Comparison of ENCODE assay signal across 9 cellular contexts in the genomic region with DNA sequence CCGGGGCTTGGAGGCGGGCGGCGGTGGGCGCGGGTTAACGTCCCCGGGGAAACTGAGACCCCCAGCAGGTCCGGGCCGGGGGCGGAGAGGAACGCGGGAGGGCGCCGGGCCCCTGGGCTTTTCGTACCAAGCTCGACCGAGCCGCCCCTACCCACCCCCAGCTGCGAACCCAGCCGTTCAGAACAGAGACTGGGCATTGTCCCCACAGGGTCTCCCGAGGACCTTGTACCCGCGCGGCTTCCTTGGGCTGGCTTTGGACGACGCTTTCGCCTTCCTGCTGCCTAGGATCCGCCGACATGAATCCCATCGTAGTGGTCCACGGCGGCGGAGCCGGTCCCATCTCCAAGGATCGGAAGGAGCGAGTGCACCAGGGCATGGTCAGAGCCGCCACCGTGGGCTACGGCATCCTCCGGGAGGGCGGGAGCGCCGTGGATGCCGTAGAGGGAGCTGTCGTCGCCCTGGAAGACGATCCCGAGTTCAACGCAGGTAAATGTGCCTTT. TPM values are rescaled to one million over a fixed set of nuclear protein-coding genes. Genes with fewer than 3 reads are reported as not detected.
DNase-seq lines count a peak whose midpoint lies in the region; ATAC-seq and TF ChIP-seq lines count a peak whose summit lies in the region.
"Had no signal": no experiment of that assay in that cellular context is flagged by ENCODE, and none has a peak within 500 bp of the region (broad histone marks: within the 10 kb centered on the region; RNA-seq: fewer than 3 reads in every experiment).

No MANE protein-coding gene starts in this region.

- peak; percentile 40 for ATAC-seq in activated B cell treated with CpG ODN at 0.5 μM for 24 hours (ENCODE audit: low read depth)
- no peak for ATAC-seq in GM18868 (IDR thresholded peaks at IDR 0.05; ENCODE audit: unreplicated experiment)

- POLR2A ChIA-PET in activated B cell treated with CpG ODN at 0.5 μM for 24 hours (lab: Charles Lee): interaction anchor here (0.6 to 1.3 kb wide), 5 partner anchors 9 to 543 kb away, joined by 3 read pairs; a partner anchor contains a TSS

- H3K9me3 ChIP-seq in esophagus squamous epithelium: no peaks in the 10 kb centered on the region

- peaks cover 12% of the 10 kb centered on the region for H3K27me3 Mint-ChIP-seq in activated B cell treated with CpG ODN at 0.5 μM for 24 hours
- H3K27me3 Mint-ChIP-seq in nephron (ENCODE audit: low read depth): peaks cover 60% of the 10 kb centered on the region

- H3K9me3 Mint-ChIP-seq in activated B cell treated with CpG ODN at 0.5 μM for 24 hours (no peaks in the 10 kb centered on the region), nephron (no peaks in the 10 kb centered on the region)

- WGBS in esophagus squamous epithelium, 2 donors: 0 to 1% methylated on average over 18 to 34 of the region's 50 CpGs

- no peaks in the 10 kb centered on the region for H3K36me3 Mint-ChIP-seq in activated B cell treated with CpG ODN at 0.5 μM for 24 hours (ENCODE audit: low read depth)
- no peaks in the 10 kb centered on the region for H3K36me3 Mint-ChIP-seq in nephron (ENCODE audit: low read depth)

- H3K27ac Mint-ChIP-seq in activated B cell treated with CpG ODN at 0.5 μM for 24 hours (no peak overlapping the region), nephron (peak overlapping the region in 1 of 3 experiments; percentile 18)

- TF ChIP-seq CTCF in activated B cell treated with CpG ODN at 0.5 μM for 24 hours (IDR thresholded peaks at IDR 0.05): no peak
- no peak for TF ChIP-seq CTCF in esophagus squamous epithelium (IDR thresholded peaks at IDR 0.05)
- no peak for TF ChIP-seq CTCF in nephron (IDR thresholded peaks at IDR 0.05; ENCODE audit: unreplicated experiment in 3 of 3)

- H3K27ac ChIP-seq in esophagus squamous epithelium: peak overlapping the region in 3 of 4 donors; percentile 59 to 67 (median 62)

- no peak for TF ChIP-seq POLR2A in esophagus squamous epithelium (IDR thresholded peaks at IDR 0.05)

- H3K4me1 ChIP-seq in esophagus squamous epithelium: peaks cover 0 to 17% (median 9%) of the 10 kb centered on the region in 3 donors

- no peaks in the 10 kb centered on the region for H3K36me3 ChIP-seq in esophagus squamous epithelium

- H3K27me3 ChIP-seq in esophagus squamous epithelium: peaks cover 0 to 70% (median 0%) of the 10 kb centered on the region in 4 donors

- intact Hi-C loops in activated B cell treated with CpG ODN at 0.5 μM for 24 hours (cut with micrococcal nuclease): loop anchor here (2.0 kb wide), 1 partner anchor 107 kb away; no protein-coding TSS in a partner anchor
- intact Hi-C loops in esophagus squamous epithelium (cut with DNase I): no loop called here

- CTCF ChIA-PET in activated B cell treated with CpG ODN at 0.5 μM for 24 hours (lab: Charles Lee): no interaction called here

- peak overlapping the region; percentile 33 to 75 (median 64) for H3K4me3 ChIP-seq in esophagus squamous epithelium

- peak overlapping the region; percentile 84 for H3K4me3 Mint-ChIP-seq in activated B cell treated with CpG ODN at 0.5 μM for 24 hours
- H3K4me3 Mint-ChIP-seq in nephron: peak overlapping the region; percentile 89 to 90 (median 90)

- DNase-seq in DMS53 (lab: John Stamatoyannopoulos, UW): peak; percentile 74
- peak; percentile 27 for DNase-seq in HK-2 (ENCODE audit: unreplicated experiment)
- peak; percentile 29 for DNase-seq in activated B cell treated with CpG ODN at 0.5 μM for 24 hours
- no peak for DNase-seq in esophagus squamous epithelium (lab: John Stamatoyannopoulos, UW)
- DNase-seq in GDM1 (lab: John Stamatoyannopoulos, UW): no peak
- DNase-seq in SHP77 treated with DMSO at 0.1 percent for 48 hours (lab: John Stamatoyannopoulos, UW): no peak

- H3K4me1 Mint-ChIP-seq in activated B cell treated with CpG ODN at 0.5 μM for 24 hours (peaks cover 16% of the 10 kb centered on the region), nephron (peaks cover 13% of the 10 kb centered on the region)

RNA-seq across cellular contexts. Expression of a gene that starts 0.5 kb away (rescaled TPM):
- 0.98 and 1.3 TPM in 2 replicates for total RNA-seq in activated B cell treated with CpG ODN at 0.5 μM for 24 hours
- 1 to 10 TPM in 2 of 4 donors, under 1 TPM in 1, not detected in 1; 0.66 to 7.6 (median 4.4) TPM for total RNA-seq in esophagus squamous epithelium

RNA-seq across cellular contexts. Expression of a gene that starts 38.9 kb away (rescaled TPM):
- not detected in 2 replicates for total RNA-seq in activated B cell treated with CpG ODN at 0.5 μM for 24 hours
- not detected for total RNA-seq in esophagus squamous epithelium
- total RNA-seq: T-helper 1 cell treated with Interleukin-12 subunit alpha and Interleukin-12 subunit beta and Interleukin-4 antibody, amounts not matched to agents 30 ng/mL and 1 ng/mL, for 36 hours had no signal

Comparison
In these comparisons a context has a peak if more than half of its experiments do, and no peak if none do; other contexts are left out.
1. DNase-seq: peak in DMS53 (single experiment), HK-2 (single experiment) and activated B cell treated with CpG ODN at 0.5 μM for 24 hours (single experiment); none in esophagus squamous epithelium (single experiment), GDM1 (single experiment) and SHP77 treated with DMSO at 0.1 percent for 48 hours (single experiment).